ENCODE assay signal across 1 cellular context in the genomic region with DNA sequence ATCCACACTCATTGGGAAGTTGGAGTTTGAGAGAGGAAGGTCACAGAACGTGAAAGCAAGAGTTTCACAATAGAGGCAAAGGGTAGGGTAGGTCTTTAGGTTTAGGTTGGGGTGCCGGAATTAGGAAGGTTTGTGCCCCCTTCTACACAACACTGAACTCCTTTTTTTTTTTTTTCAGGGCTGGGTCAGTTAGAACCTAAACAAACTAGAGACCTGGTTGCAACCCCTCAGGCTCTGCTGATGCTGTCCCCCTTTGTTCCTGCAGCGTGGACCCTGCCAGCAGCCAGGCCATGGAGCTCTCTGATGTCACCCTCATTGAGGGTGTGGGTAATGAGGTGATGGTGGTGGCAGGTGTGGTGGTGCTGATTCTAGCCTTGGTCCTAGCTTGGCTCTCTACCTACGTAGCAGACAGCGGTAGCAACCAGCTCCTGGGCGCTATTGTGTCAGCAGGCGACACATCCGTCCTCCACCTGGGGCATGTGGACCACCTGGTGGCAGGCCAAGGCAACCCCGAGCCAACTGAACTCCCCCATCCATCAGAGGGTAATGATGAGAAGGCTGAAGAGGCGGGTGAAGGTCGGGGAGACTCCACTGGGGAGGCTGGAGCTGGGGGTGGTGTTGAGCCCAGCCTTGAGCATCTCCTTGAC.
TF ChIP-seq lines count a peak whose summit lies in the region.

No MANE protein-coding gene starts in this region.

TF ChIP-seq in HCT116, 20 proteins besides CTCF, POLR2A, EP300 and RAD21:
- TF ChIP-seq ZFX (IDR thresholded peaks at IDR 0.05): no peak
